15 cellular contexts compared by ENCODE assay signal in genomic region chr17:82927661-82928601, GRCh38.
DNase-seq lines count a peak whose midpoint lies in the region; ATAC-seq and TF ChIP-seq lines count a peak whose summit lies in the region.
"Had no signal": no experiment of that assay in that cellular context is flagged by ENCODE, and none has a peak within 500 bp of the region (broad histone marks: within the 10 kb centered on the region; RNA-seq: fewer than 3 reads in every experiment).

No MANE protein-coding gene starts in this region.

- ATAC-seq in HG03175 (IDR thresholded peaks at IDR 0.05; ENCODE audit: unreplicated experiment) (no peak), GM18858 (IDR thresholded peaks at IDR 0.05; ENCODE audit: unreplicated experiment) (no peak), GM21737 (IDR thresholded peaks at IDR 0.05; ENCODE audit: unreplicated experiment) (no peak)
- ATAC-seq: GM23338 had no signal

- peaks cover 18% of the 10 kb centered on the region for H3K4me1 ChIP-seq in A673 (ENCODE audit: insufficient read depth, low read length, poor library complexity, severe bottlenecking)
- H3K4me1 ChIP-seq in HEK293 (ENCODE audit: control insufficient read depth, insufficient read depth, low read length) = no peaks in the 10 kb centered on the region
- peaks cover 19% of the 10 kb centered on the region for H3K4me1 ChIP-seq in osteoblast (ENCODE audit: insufficient read depth, low read length)

- H3K9me3 ChIP-seq in A673 (ENCODE audit: low read depth, low read length, poor library complexity, severe bottlenecking) (no peaks in the 10 kb centered on the region), HEK293 (ENCODE audit: control insufficient read depth, insufficient read depth, low read depth, low read length) (no peaks in the 10 kb centered on the region), osteoblast (ENCODE audit: low read depth, low read length) (no peaks in the 10 kb centered on the region)

- H3K79me2 ChIP-seq in osteoblast (ENCODE audit: insufficient read depth, low read length) = no peaks in the 10 kb centered on the region

- POLR2A ChIA-PET in A673 (lab: Charles Lee; ENCODE audit: low non-redundant PET) = no interaction called here
- POLR2A ChIA-PET in HEK293 (lab: Yijun Ruan, JAX) = interaction anchor here (0.5 kb wide), 1 partner anchor 211 kb away, joined by 3 read pairs; the partner anchor contains the start of gene FN3KRP

- CTCF ChIA-PET in A673 (lab: Charles Lee) (no interaction called here), HEK293 (lab: Yijun Ruan, JAX) (interaction anchor here (1.1 kb wide), 1 partner anchor 10 kb away, joined by 6 read pairs; no protein-coding TSS in a partner anchor)

- H3K27ac Mint-ChIP-seq in glutamatergic neuron (ENCODE audit: unreplicated experiment) = no peak overlapping the region
- H3K27ac Mint-ChIP-seq: B cell, GM23338, IgD-negative memory B cell had no signal

- BruUV-seq in A673 (replicated peaks; lab: Mats Ljungman, UMichigan) = no TSS peak

- peak; percentile 31 for DNase-seq in A673 (ENCODE audit: low spot score)
- peak; percentile 12 for DNase-seq in glutamatergic neuron
- DNase-seq in osteoblast (ENCODE audit: insufficient read length, low spot score, missing footprints) = peak; percentile 77
- DNase-seq: GF-D8, NCI-H1436, NCI-H2029 treated with DMSO at 0.1 percent for 48 hours, NCI-H510A treated with DMSO at 0.1 percent for 48 hours had no signal

- no peak overlapping the region for H3K4me2 ChIP-seq in osteoblast (ENCODE audit: insufficient read depth, low read length)
- H3K4me2 ChIP-seq: GM23338 had no signal

- H3K4me3 ChIP-seq in A673 (ENCODE audit: low read depth, low read length, poor library complexity, severe bottlenecking) (no peak overlapping the region), HEK293 (ENCODE audit: low read depth, low read length) (no peak overlapping the region), osteoblast (ENCODE audit: insufficient read depth, low read length) (no peak overlapping the region)
- H3K4me3 ChIP-seq: GM23338 had no signal

- H3K9me3 Mint-ChIP-seq in glutamatergic neuron (ENCODE audit: unreplicated experiment) = peaks cover 5% of the 10 kb centered on the region
- H3K9me3 Mint-ChIP-seq: CD8-positive, alpha-beta memory T cell; GM23338; IgD-negative memory B cell had no signal

- no peak overlapping the region for H2AFZ ChIP-seq in osteoblast (ENCODE audit: low read length)
- H2AFZ ChIP-seq: GM23338 had no signal

- peaks cover 20% of the 10 kb centered on the region for H3K36me3 Mint-ChIP-seq in glutamatergic neuron (ENCODE audit: unreplicated experiment)

- H3K27me3 Mint-ChIP-seq in glutamatergic neuron (ENCODE audit: unreplicated experiment) = peaks cover 6% of the 10 kb centered on the region
- H3K27me3 Mint-ChIP-seq: B cell; CD8-positive, alpha-beta memory T cell; IgD-negative memory B cell had no signal

- H3K27ac ChIP-seq in A673 (ENCODE audit: low read depth, low read length, poor library complexity, severe bottlenecking) (no peak overlapping the region), HEK293 (ENCODE audit: extremely low read depth, low read depth, low read length) (no peak overlapping the region), osteoblast (ENCODE audit: low read depth, low read length) (no peak overlapping the region)

- no peaks in the 10 kb centered on the region for H4K20me1 ChIP-seq in osteoblast (ENCODE audit: insufficient read depth, low read length)

- intact Hi-C loops in A673 (cut with micrococcal nuclease; ENCODE audit: unreplicated experiment) = no loop called here

- no peak for TF ChIP-seq CTCF in A673 (conservative IDR thresholded peaks at IDR 0.05; ENCODE audit: low read depth, low read length)
- TF ChIP-seq CTCF in HEK293 (tag by site-specific recombination; IDR thresholded peaks at IDR 0.05) = no peak
- TF ChIP-seq CTCF in glutamatergic neuron (IDR thresholded peaks at IDR 0.05; ENCODE audit: partially characterized antibody, unreplicated experiment) = no peak
- TF ChIP-seq CTCF in osteoblast (IDR thresholded peaks at IDR 0.05; ENCODE audit: extremely low read depth, low read depth, low read length) = no peak

- H3K27me3 ChIP-seq in A673 (replicated peaks; ENCODE audit: insufficient read depth, low read depth, low read length, poor library complexity) (no peaks in the 10 kb centered on the region), osteoblast (ENCODE audit: insufficient read depth, low read length) (no peaks in the 10 kb centered on the region)

- H3K36me3 ChIP-seq in A673 (ENCODE audit: insufficient read depth, low read length, poor library complexity, severe bottlenecking) (peaks cover 17% of the 10 kb centered on the region), HEK293 (ENCODE audit: control insufficient read depth in 2 of 2, insufficient read depth in 1 of 2, low read length in 2 of 2) (peaks cover 0 to 96% of the 10 kb centered on the region in 2 experiments), osteoblast (ENCODE audit: insufficient read depth, low read length) (peaks cover 18% of the 10 kb centered on the region)

- H3K4me1 Mint-ChIP-seq in glutamatergic neuron (ENCODE audit: low read depth, unreplicated experiment) = peaks cover 2% of the 10 kb centered on the region
- H3K4me1 Mint-ChIP-seq: B cell, GM23338, IgD-negative memory B cell had no signal

- H3K4me3 Mint-ChIP-seq in glutamatergic neuron (ENCODE audit: unreplicated experiment) = no peak overlapping the region
- H3K4me3 Mint-ChIP-seq: B cell; CD8-positive, alpha-beta memory T cell; GM23338; IgD-negative memory B cell had no signal

TF ChIP-seq in HEK293, 187 proteins besides CTCF, POLR2A, EP300 and RAD21:
- TF ChIP-seq ZNF391 (tag by site-specific recombination; IDR thresholded peaks at IDR 0.05; ENCODE audit: borderline replicate concordance, low read depth) = no peak
- no peak for TF ChIP-seq ZNF654 (tag by site-specific recombination; IDR thresholded peaks at IDR 0.05; ENCODE audit: low read depth)
- peak; percentile 37; the same call in 1 of the 2 replicates for TF ChIP-seq GLIS2 (tag by site-specific recombination; IDR thresholded peaks at IDR 0.05)
- no peak for TF ChIP-seq SALL2 (tag by site-specific recombination; IDR thresholded peaks at IDR 0.05; ENCODE audit: borderline replicate concordance)
- TF ChIP-seq ZNF529 (tag by site-specific recombination; IDR thresholded peaks at IDR 0.05; ENCODE audit: insufficient replicate concordance) = no peak
- TF ChIP-seq HOXD13 (CRISPR knock-in tag; IDR thresholded peaks at IDR 0.05; ENCODE audit: borderline replicate concordance) = no peak
- peak; percentile 85 for TF ChIP-seq GLIS1 (tag by site-specific recombination; IDR thresholded peaks at IDR 0.05)
- no peak for TF ChIP-seq ZBTB44 (tag by site-specific recombination; IDR thresholded peaks at IDR 0.05)
- TF ChIP-seq MZF1 (tag by site-specific recombination; IDR thresholded peaks at IDR 0.05; ENCODE audit: borderline replicate concordance) = no peak
- no peak for TF ChIP-seq ZNF157 (tag by site-specific recombination; IDR thresholded peaks at IDR 0.05)
- no peak for TF ChIP-seq ZXDB (tag by site-specific recombination; IDR thresholded peaks at IDR 0.05)
- TF ChIP-seq ZIC2 (tag by site-specific recombination; IDR thresholded peaks at IDR 0.05) = peak; percentile 29

Comparison
In these comparisons a context has a peak if more than half of its experiments do, and no peak if none do; other contexts are left out.
1. DNase-seq: peak in every context shown above with its lines; median percentile 77 in osteoblast; 31 in A673; 12 in glutamatergic neuron.